In genomic region chr12:116375278-116375842, GRCh38 we compare ENCODE assay signal across 23 cellular contexts.
"Had no signal": no experiment of that assay in that cellular context is flagged by ENCODE, and none has a peak within 500 bp of the region (broad histone marks: within the 10 kb centered on the region; RNA-seq: fewer than 3 reads in every experiment).

No MANE protein-coding gene starts in this region.

- H3K27me3 ChIP-seq: body of pancreas, hepatocyte, tibial artery had no signal

- H3K36me3 ChIP-seq: lower lobe of right lung, tibial artery had no signal

- DNase-seq: activated CD4-positive, alpha-beta T cell treated with anti-CD3 and anti-CD28 coated beads, Interleukin-2, amount 50 U/mL, for 4 hours; activated effector memory CD4-positive, alpha-beta T cell treated with anti-CD3 and anti-CD28 coated beads, Interleukin-2, amount 50 U/mL, for 16 hours; activated naive CD4-positive, alpha-beta T cell treated with anti-CD3 and anti-CD28 coated beads, Interleukin-2, amount 10 ng/mL, durations not matched to agents 7 days and 5 days; activated T-cell treated with anti-CD3 and anti-CD28 coated beads for 4 hours; anterior cingulate cortex; body of pancreas; effector CD4-positive, alpha-beta T cell; glutamatergic neuron; immature natural killer cell; lower lobe of right lung; naive thymus-derived CD8-positive, alpha-beta T cell; occipital lobe; small intestine; stimulated activated CD4-positive, alpha-beta T cell treated with anti-CD3 and anti-CD28 coated beads, Interleukin-4, amount 100 ng/mL, for 24 hours; stimulated activated naive CD4-positive, alpha-beta T cell treated with Interleukin-2 at 50 U/mL for 16 hours; T-helper 1 cell; T-helper 9 cell had no signal

- H3K4me2 ChIP-seq: hepatocyte had no signal

- H3K9me3 Mint-ChIP-seq: mesothelial cell of epicardium had no signal

- H3K27ac ChIP-seq: body of pancreas, hepatocyte, lower lobe of right lung, tibial artery had no signal

- H3K4me1 Mint-ChIP-seq: activated naive CD4-positive, alpha-beta T cell treated with anti-CD3 and anti-CD28 coated beads, Interleukin-2, amount 10 ng/mL, durations not matched to agents 7 days and 5 days; immature natural killer cell had no signal

- H3K36me3 Mint-ChIP-seq: activated naive CD4-positive, alpha-beta T cell treated with anti-CD3 and anti-CD28 coated beads, Interleukin-2, amount 10 ng/mL, durations not matched to agents 7 days and 5 days; immature natural killer cell; mesothelial cell of epicardium; naive thymus-derived CD8-positive, alpha-beta T cell had no signal

- H3K4me1 ChIP-seq: body of pancreas, lower lobe of right lung had no signal

- FAIRE-seq: endometrium, frontal cortex, small intestine had no signal

- H3K4me3 ChIP-seq: body of pancreas, hepatocyte, lower lobe of right lung, tibial artery had no signal

- H3K4me3 Mint-ChIP-seq: activated naive CD4-positive, alpha-beta T cell treated with anti-CD3 and anti-CD28 coated beads, Interleukin-2, amount 10 ng/mL, durations not matched to agents 7 days and 5 days; dendritic cell treated with granulocyte-macrophage colony-stimulating factor and Interleukin-4, amounts not matched to agents 40 ng/mL and 50 ng/mL, for 4 days; immature natural killer cell; mesothelial cell of epicardium; naive thymus-derived CD8-positive, alpha-beta T cell had no signal

- H2AFZ ChIP-seq: hepatocyte had no signal

- H3K9me3 ChIP-seq: body of pancreas, lower lobe of right lung, tibial artery had no signal

- H3K27ac Mint-ChIP-seq: activated naive CD4-positive, alpha-beta T cell treated with anti-CD3 and anti-CD28 coated beads, Interleukin-2, amount 10 ng/mL, durations not matched to agents 7 days and 5 days; dendritic cell treated with granulocyte-macrophage colony-stimulating factor and Interleukin-4, amounts not matched to agents 40 ng/mL and 50 ng/mL, for 4 days; immature natural killer cell; mesothelial cell of epicardium had no signal

- H3K79me2 ChIP-seq: hepatocyte had no signal
